Comparison of ENCODE assay signal across 8 cellular contexts in genomic region chr19:47110521-47111080, GRCh38. TPM values are rescaled to one million over a fixed set of nuclear protein-coding genes. Genes with fewer than 3 reads are reported as not detected.
DNase-seq lines count a peak whose midpoint lies in the region; ATAC-seq, FAIRE-seq and TF ChIP-seq lines count a peak whose summit lies in the region.

No MANE protein-coding gene starts in this region.

- peaks cover 60% of the 10 kb centered on the region for H3K79me2 ChIP-seq in astrocyte (ENCODE audit: insufficient read depth, low read length)

- no peak for TF ChIP-seq CTCF in astrocyte (IDR thresholded peaks at IDR 0.05; ENCODE audit: insufficient read depth, low read depth, low read length)

- ATAC-seq in left lobe of liver, result no peak

- peaks cover 31% of the 10 kb centered on the region for H4K20me1 ChIP-seq in astrocyte (ENCODE audit: insufficient read depth, low read length)

- peak overlapping the region; percentile 98 for H3K4me2 ChIP-seq in astrocyte (ENCODE audit: low read length)

- no peak overlapping the region for H2AFZ ChIP-seq in astrocyte (ENCODE audit: low read depth, low read length)

- H3K4me3 Mint-ChIP-seq in astrocyte (ENCODE audit: unreplicated experiment), result peak overlapping the region; percentile 99

- peaks cover 49% of the 10 kb centered on the region for H3K4me1 ChIP-seq in astrocyte (ENCODE audit: insufficient read depth, low read length)

- DNase-seq in GM18507 (ENCODE audit: extremely low spot score, insufficient read length, low read depth) (no peak), RPMI8226 (peak; percentile 17), astrocyte (ENCODE audit: low read depth) (no peak), left kidney (ENCODE audit: low read depth, low spot score) (peak; percentile 51), frontal cortex (ENCODE audit: low spot score in 2 of 2) (no peak), NOMO-1 treated with DMSO at 0.1 percent for 48 hours (lab: John Stamatoyannopoulos, UW; ENCODE audit: unreplicated experiment) (no peak), left lobe of liver (ENCODE audit: low spot score) (no peak)
- peak; percentile 54 to 56 for DNase-seq in stimulated activated CD8-positive, alpha-beta memory T cell treated with anti-CD3 and anti-CD28 coated beads, Interleukin-7, amount 100 ng/mL, for 4 hours (ENCODE audit: low read depth in 2 of 2)

- H3K9ac ChIP-seq in astrocyte (ENCODE audit: low read length), result peak overlapping the region; percentile 100

- H3K4me3 ChIP-seq in astrocyte (ENCODE audit: insufficient read depth, low read depth, low read length), result peak overlapping the region; percentile 90

- H3K9me3 Mint-ChIP-seq in astrocyte (ENCODE audit: unreplicated experiment), result no peaks in the 10 kb centered on the region

- peaks cover 45% of the 10 kb centered on the region for H3K4me1 Mint-ChIP-seq in astrocyte (ENCODE audit: low read depth, unreplicated experiment)

- FAIRE-seq in GM18507 (lab: Jason Lieb, UNC), result peak; percentile 9
- FAIRE-seq in astrocyte (lab: Jason Lieb, UNC), result no peak
- FAIRE-seq in frontal cortex (lab: Jason Lieb, UNC), result no peak

- H3K36me3 Mint-ChIP-seq in astrocyte (ENCODE audit: low read depth, unreplicated experiment), result peaks cover 4% of the 10 kb centered on the region

- peak overlapping the region; percentile 98 for H3K27ac Mint-ChIP-seq in astrocyte (ENCODE audit: unreplicated experiment)

- no peaks in the 10 kb centered on the region for H3K9me3 ChIP-seq in astrocyte (ENCODE audit: insufficient read depth, low read depth, low read length)

- H3K27me3 ChIP-seq in astrocyte (ENCODE audit: insufficient read depth, low read length), result no peaks in the 10 kb centered on the region

- no peaks in the 10 kb centered on the region for H3K27me3 Mint-ChIP-seq in astrocyte (ENCODE audit: low read depth, unreplicated experiment)

- no peaks in the 10 kb centered on the region for H3K36me3 ChIP-seq in astrocyte (ENCODE audit: insufficient read depth, low read length)

- H3K27ac ChIP-seq in astrocyte (ENCODE audit: low read depth, low read length), result peak overlapping the region; percentile 100

RNA-seq across cellular contexts. Expression of gene ZC3H4, which starts 3.0 kb away (rescaled TPM):
- 36.6 and 42.3 TPM in 2 replicates for total RNA-seq in astrocyte
- total RNA-seq in frontal cortex, result 11.4 TPM
- total RNA-seq in left lobe of liver, result 18.5 TPM

RNA-seq across cellular contexts. Expression of gene SAE1, which starts 20.0 kb away (rescaled TPM):
- total RNA-seq in astrocyte, result 107 and 133 TPM in 2 replicates
- 96.2 TPM for total RNA-seq in frontal cortex
- 22.0 TPM for total RNA-seq in left lobe of liver

Comparison
In these comparisons a context has a peak if more than half of its experiments do, and no peak if none do; other contexts are left out.
1. DNase-seq: peak in RPMI8226 (single experiment), left kidney (single experiment) and stimulated activated CD8-positive, alpha-beta memory T cell treated with anti-CD3 and anti-CD28 coated beads, Interleukin-7, amount 100 ng/mL, for 4 hours (2 of 2); none in GM18507 (single experiment), astrocyte (single experiment), frontal cortex (0 of 2), NOMO-1 treated with DMSO at 0.1 percent for 48 hours (single experiment) and left lobe of liver (single experiment).